ENCODE assay signal across 9 cellular contexts in genomic region chr10:104297697-104298660, GRCh38. TPM values are rescaled to one million over a fixed set of nuclear protein-coding genes. Genes with fewer than 3 reads are reported as not detected.
A peak's percentile ranks its signal among the peaks of the same experiment; 100 is the strongest.
DNase-seq lines count a peak whose midpoint lies in the region; ATAC-seq, FAIRE-seq and TF ChIP-seq lines count a peak whose summit lies in the region.
"Had no signal": no experiment of that assay in that cellular context is flagged by ENCODE, and none has a peak within 500 bp of the region (broad histone marks: within the 10 kb centered on the region; RNA-seq: fewer than 3 reads in every experiment).

No MANE protein-coding gene starts in this region.

- H3K4me3 ChIP-seq in heart right ventricle, result no peak overlapping the region
- H3K4me3 ChIP-seq in WERI-Rb-1 (ENCODE audit: low read depth, low read length), result no peak overlapping the region
- no peak overlapping the region for H3K4me3 ChIP-seq in upper lobe of right lung
- H3K4me3 ChIP-seq in small intestine (ENCODE audit: low read depth in 1 of 2, low read length in 2 of 2), result no peak overlapping the region

- H3K27me3 ChIP-seq in heart right ventricle (no peaks in the 10 kb centered on the region), WERI-Rb-1 (ENCODE audit: insufficient read depth, low read depth, severe bottlenecking) (no peaks in the 10 kb centered on the region), upper lobe of right lung (no peaks in the 10 kb centered on the region), small intestine (ENCODE audit: control insufficient read depth in 2 of 2, insufficient read depth in 2 of 2, low read length in 2 of 2) (no peaks in the 10 kb centered on the region)

- 55 to 60% methylated on average over 17 of the region's 17 CpGs for WGBS in heart right ventricle, 2 donors
- WGBS in small intestine, 3 donors, result 67 to 76% (median 75%) methylated on average over 17 of the region's 17 CpGs

- H3K36me3 ChIP-seq in heart right ventricle, result no peaks in the 10 kb centered on the region
- H3K36me3 ChIP-seq in WERI-Rb-1, result no peaks in the 10 kb centered on the region
- no peaks in the 10 kb centered on the region for H3K36me3 ChIP-seq in upper lobe of right lung
- H3K36me3 ChIP-seq in small intestine (ENCODE audit: control insufficient read depth in 2 of 2, insufficient read depth in 2 of 2, low read length in 2 of 2), result no peaks in the 10 kb centered on the region

- intact Hi-C loops in heart right ventricle (cut with DNase I) (loop anchor here in 1 of 10 donors (2.0 kb wide), 1 partner anchor 41 kb away; the partner anchor contains the start of gene ITPRIP), Right ventricle myocardium superior (cut with DNase I) (no loop called here), upper lobe of right lung (cut with DNase I) (no loop called here)

- no peak for ATAC-seq in heart right ventricle
- ATAC-seq in Right ventricle myocardium superior (ENCODE audit: poor library complexity), result no peak
- peak; percentile 31 for ATAC-seq in upper lobe of right lung
- ATAC-seq in HG02970 (IDR thresholded peaks at IDR 0.05; ENCODE audit: low FRiP score, unreplicated experiment), result no peak

- peak overlapping the region in 9 of 10 donors; percentile 41 to 95 (median 92) for H3K27ac ChIP-seq in heart right ventricle
- no peak overlapping the region for H3K27ac ChIP-seq in WERI-Rb-1
- no peak overlapping the region for H3K27ac ChIP-seq in upper lobe of right lung
- no peak overlapping the region for H3K27ac ChIP-seq in small intestine (ENCODE audit: low read depth in 1 of 2, low read length in 1 of 2)

- H3K4me1 ChIP-seq in heart right ventricle (peaks cover 17 to 69% (median 54%) of the 10 kb centered on the region in 9 donors), upper lobe of right lung (peaks cover 31% of the 10 kb centered on the region), small intestine (ENCODE audit: control insufficient read depth in 2 of 2, insufficient read depth in 1 of 2, low read depth in 1 of 2, low read length in 1 of 2) (no peaks in the 10 kb centered on the region)

- no peak for FAIRE-seq in small intestine (lab: Jason Lieb, UNC)
- FAIRE-seq: GM12892 had no signal

- peaks cover 0 to 6% (median 0%) of the 10 kb centered on the region in 11 donors for H3K9me3 ChIP-seq in heart right ventricle
- H3K9me3 ChIP-seq in WERI-Rb-1 (ENCODE audit: severe bottlenecking), result no peaks in the 10 kb centered on the region
- H3K9me3 ChIP-seq in upper lobe of right lung, result no peaks in the 10 kb centered on the region
- no peaks in the 10 kb centered on the region for H3K9me3 ChIP-seq in small intestine (ENCODE audit: control insufficient read depth, low read depth)

- TF ChIP-seq CTCF in heart right ventricle (IDR thresholded peaks at IDR 0.05) (peak in 7 of 9 donors; percentile 28 to 50 (median 41)), WERI-Rb-1 (IDR thresholded peaks at IDR 0.05; ENCODE audit: low read depth, low read length) (peak; percentile 68), upper lobe of right lung (IDR thresholded peaks at IDR 0.05) (peak; percentile 35)

- DNase-seq in heart right ventricle (no peak), Right ventricle myocardium superior (no peak), WERI-Rb-1 (peak; percentile 65), germinal center (ENCODE audit: low spot score) (peak; percentile 37), upper lobe of right lung (no peak), small intestine (no peak), amniotic stem cell (lab: John Stamatoyannopoulos, UW) (no peak)

RNA-seq across cellular contexts. Expression of gene GSTO2, which starts 29.0 kb away (rescaled TPM):
- total RNA-seq in heart right ventricle (1 to 10 TPM in 4 of 10 donors, under 1 TPM in 6; 0.57 to 1.6 (median 0.97) TPM), Right ventricle myocardium superior (1.0 TPM), upper lobe of right lung (9.1 TPM)
- polyA plus RNA-seq in heart right ventricle (under 1 TPM; 0.25 to 0.51 TPM), small intestine (10 to 100 TPM in 2 of 3 donors, 1 to 10 TPM in 1; 9.2 to 20.9 (median 13.2) TPM)

RNA-seq across cellular contexts. Expression of gene ITPRIP, which starts 40.3 kb away (rescaled TPM):
- total RNA-seq in heart right ventricle (10 to 100 TPM; 18.6 to 87.2 (median 35.9) TPM), Right ventricle myocardium superior (29.1 TPM), upper lobe of right lung (34.4 TPM)
- polyA plus RNA-seq in heart right ventricle (10 to 100 TPM; 17.5 to 41.6 TPM), small intestine (1 to 10 TPM in 2 of 3 donors, under 1 TPM in 1; 0.67 to 10.0 (median 1.1) TPM)

RNA-seq across cellular contexts. Expression of gene GSTO1, which starts 43.3 kb away (rescaled TPM):
- total RNA-seq in heart right ventricle (100 to 1,000 TPM; 161 to 372 (median 220) TPM), Right ventricle myocardium superior (173 TPM), upper lobe of right lung (110 TPM)
- polyA plus RNA-seq in heart right ventricle (100 to 1,000 TPM; 339 to 570 TPM), small intestine (100 to 1,000 TPM; 173 to 422 (median 200) TPM)

RNA-seq across cellular contexts. Expression of gene CFAP58, which starts 55.7 kb away (rescaled TPM):
- 1 to 10 TPM; 1.3 to 5.8 (median 3.0) TPM for total RNA-seq in heart right ventricle
- polyA plus RNA-seq in heart right ventricle, result 1 to 10 TPM in 1 of 2 donors, under 1 TPM in 1; 0.58 to 3.6 TPM
- 2.2 TPM for total RNA-seq in Right ventricle myocardium superior
- 0.14 TPM for total RNA-seq in upper lobe of right lung
- polyA plus RNA-seq in small intestine, result under 1 TPM in 2 of 3 donors, not detected in 1; 0.07 to 0.27 TPM

Comparison
In these comparisons a context has a peak if more than half of its experiments do, and no peak if none do; other contexts are left out.
1. DNase-seq: peak in WERI-Rb-1 (single experiment) and germinal center (single experiment); none in heart right ventricle (0 of 2), Right ventricle myocardium superior (single experiment), upper lobe of right lung (single experiment), small intestine (single experiment) and amniotic stem cell (single experiment).
2. H3K27ac ChIP-seq: peak in heart right ventricle (9 of 10); none in WERI-Rb-1 (single experiment), upper lobe of right lung (single experiment) and small intestine (0 of 2).
3. Peak in every context shown above with its lines, with median percentiles within 50 percentile points of each other: CTCF ChIP-seq.